ENCODE assay signal across 2 cellular contexts in genomic region chr22:21605887-21606564, GRCh38.
A peak's percentile ranks its signal among the peaks of the same experiment; 100 is the strongest.
TF ChIP-seq lines count a peak whose summit lies in the region.

No MANE protein-coding gene starts in this region.

TF ChIP-seq in K562, 482 proteins besides CTCF, POLR2A, EP300 and RAD21 (continues in another document):
- no peak; the same call in 1 of the 2 replicates for TF ChIP-seq POLR2AphosphoS2 (IDR thresholded peaks at IDR 0.05; ENCODE audit: low read length)
- TF ChIP-seq HBP1 (CRISPR knock-in tag; IDR thresholded peaks at IDR 0.05): peak; percentile 80; the same call in 1 of the 2 replicates
- TF ChIP-seq CBX3 (IDR thresholded peaks at IDR 0.05; ENCODE audit: borderline replicate concordance in 1 of 2, low read length in 2 of 2): 0 out of 3 replicates have a peak, but pooled peaks of 1 of the 2 experiments have one; percentile 7
- no peak for TF ChIP-seq TEAD2 (tag; IDR thresholded peaks at IDR 0.05)
- TF ChIP-seq ZBTB33 (CRISPR knock-in tag; IDR thresholded peaks at IDR 0.05): peak; percentile 80
- TF ChIP-seq ZSCAN32 (CRISPR knock-in tag; IDR thresholded peaks at IDR 0.05): no peak
- no peak for TF ChIP-seq JUNB (CRISPR knock-in tag; conservative IDR thresholded peaks at IDR 0.05)
- TF ChIP-seq ARID4B (CRISPR knock-in tag; IDR thresholded peaks at IDR 0.05): peak; percentile 81
- 0 out of 2 replicates have a peak, but pooled peaks have one; percentile 7 for TF ChIP-seq ZNF165 (CRISPR knock-in tag; IDR thresholded peaks at IDR 0.05; ENCODE audit: borderline replicate concordance)
- peak; percentile 40; the same call in 1 of the 2 replicates for TF ChIP-seq USF1 (CRISPR knock-in tag; IDR thresholded peaks at IDR 0.05)
- peak; percentile 62; the same call in 1 of the 2 replicates for TF ChIP-seq ZKSCAN3 (CRISPR knock-in tag; IDR thresholded peaks at IDR 0.05)
- 0 out of 4 replicates have a peak, but pooled peaks of 1 of the 2 experiments have one; percentile 50 for TF ChIP-seq SRF (CRISPR knock-in tag; IDR thresholded peaks at IDR 0.05)
- peak; percentile 17 for TF ChIP-seq CHD4 (IDR thresholded peaks at IDR 0.05; ENCODE audit: insufficient read depth, insufficient replicate concordance, low read depth, low read length, poor library complexity, severe bottlenecking)
- TF ChIP-seq SP2 (IDR thresholded peaks at IDR 0.05; ENCODE audit: extremely low read depth, low read depth, low read length, poor library complexity, severe bottlenecking): peak; percentile 21
- TF ChIP-seq ZNF41 (CRISPR knock-in tag; conservative IDR thresholded peaks at IDR 0.05): 0 out of 2 replicates have a peak, but pooled peaks have one; percentile 46
- no peak for TF ChIP-seq ARID1B (IDR thresholded peaks at IDR 0.05)
- TF ChIP-seq THRB (CRISPR knock-in tag; conservative IDR thresholded peaks at IDR 0.05): 0 out of 2 replicates have a peak, but pooled peaks have one; percentile 48

TF ChIP-seq in GM12891, 5 proteins besides CTCF, POLR2A, EP300 and RAD21:
- no peak for TF ChIP-seq PAX5 (IDR thresholded peaks at IDR 0.05; ENCODE audit: insufficient read depth, low read length, severe bottlenecking)
- no peak for TF ChIP-seq SPI1 (IDR thresholded peaks at IDR 0.05; ENCODE audit: low read depth, low read length)
- TF ChIP-seq POLR2AphosphoS5 (IDR thresholded peaks at IDR 0.05; ENCODE audit: low read depth, low read length): no peak
- no peak for TF ChIP-seq POU2F2 (IDR thresholded peaks at IDR 0.05; ENCODE audit: low read depth, low read length)
- TF ChIP-seq TAF1 (IDR thresholded peaks at IDR 0.05; ENCODE audit: low read depth, low read length): no peak
